Comparison of ENCODE assay signal across 21 cellular contexts in the genomic region with DNA sequence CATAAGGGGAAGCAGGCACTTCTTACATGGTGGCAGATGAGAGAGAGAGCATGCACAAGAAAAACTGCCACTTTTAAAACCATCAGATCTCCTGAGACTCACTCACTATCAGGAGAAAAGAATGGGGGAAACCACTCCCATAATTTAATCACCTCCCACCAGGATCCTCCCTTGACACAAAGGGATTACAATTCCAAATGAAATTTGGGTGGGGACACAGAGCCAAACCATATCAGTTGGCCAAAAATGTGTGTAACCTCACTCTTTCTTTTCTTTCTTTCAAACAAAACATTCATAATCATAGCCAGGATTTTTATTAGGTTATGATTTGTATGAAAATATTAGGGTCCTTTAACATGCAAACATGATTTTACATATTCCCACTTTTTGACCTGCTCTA.
DNase-seq lines count a peak whose midpoint lies in the region; ATAC-seq, FAIRE-seq and TF ChIP-seq lines count a peak whose summit lies in the region.
"Had no signal": no experiment of that assay in that cellular context is flagged by ENCODE, and none has a peak within 500 bp of the region (broad histone marks: within the 10 kb centered on the region; RNA-seq: fewer than 3 reads in every experiment).

No MANE protein-coding gene starts in this region.

- H3K27me3 ChIP-seq in adipocyte (replicated peaks; ENCODE audit: control insufficient read depth, insufficient read depth, low read length) = no peaks in the 10 kb centered on the region
- no peaks in the 10 kb centered on the region for H3K27me3 ChIP-seq in suprapubic skin

- peaks cover 43% of the 10 kb centered on the region for H3K4me1 ChIP-seq in adipocyte (ENCODE audit: control insufficient read depth, insufficient read depth, low read length)
- H3K4me1 ChIP-seq in suprapubic skin = peaks cover 5% of the 10 kb centered on the region
- H3K4me1 ChIP-seq: parathyroid adenoma had no signal

- no peaks in the 10 kb centered on the region for H3K27me3 Mint-ChIP-seq in naive thymus-derived CD8-positive, alpha-beta T cell
- H3K27me3 Mint-ChIP-seq: activated CD8-positive, alpha-beta memory T cell treated with anti-CD3 and anti-CD28 coated beads, Interleukin-2, amount 10 ng/mL, durations not matched to agents 7 days and 5 days; effector memory CD8-positive, alpha-beta T cell; stimulated activated naive CD8-positive, alpha-beta T cell treated with anti-CD3 and anti-CD28 coated beads, Interleukin-15, Interleukin-2, amounts not matched to agents 100 ng/mL and 50 ng/mL, for 24 hours had no signal

- H3K9me3 ChIP-seq in adipocyte (ENCODE audit: control insufficient read depth, low read length) (no peaks in the 10 kb centered on the region), suprapubic skin (no peaks in the 10 kb centered on the region)

- H3K4me3 ChIP-seq in adipocyte (ENCODE audit: low read length) = peak overlapping the region; percentile 72
- H3K4me3 ChIP-seq in fibroblast of villous mesenchyme (ENCODE audit: low read depth, low read length) = no peak overlapping the region
- no peak overlapping the region for H3K4me3 ChIP-seq in suprapubic skin

- no peaks in the 10 kb centered on the region for H3K36me3 ChIP-seq in adipocyte (ENCODE audit: control insufficient read depth, insufficient read depth, low read length, severe bottlenecking)
- no peaks in the 10 kb centered on the region for H3K36me3 ChIP-seq in suprapubic skin

- no peak for TF ChIP-seq POLR2A in suprapubic skin (IDR thresholded peaks at IDR 0.05)

- no peak overlapping the region for H3K4me3 Mint-ChIP-seq in naive thymus-derived CD8-positive, alpha-beta T cell
- H3K4me3 Mint-ChIP-seq: activated CD8-positive, alpha-beta memory T cell treated with anti-CD3 and anti-CD28 coated beads, Interleukin-2, amount 10 ng/mL, durations not matched to agents 7 days and 5 days; effector memory CD8-positive, alpha-beta T cell; stimulated activated naive CD8-positive, alpha-beta T cell treated with anti-CD3 and anti-CD28 coated beads, Interleukin-15, Interleukin-2, amounts not matched to agents 100 ng/mL and 50 ng/mL, for 24 hours had no signal

- peak overlapping the region; percentile 87 for H3K9ac ChIP-seq in adipocyte (ENCODE audit: low read length)
- H3K9ac ChIP-seq: parathyroid adenoma had no signal

- DNase-seq in DMS53 (lab: John Stamatoyannopoulos, UW) (peak; percentile 25), DMS53 treated with DMSO at 0.1 percent for 48 hours (lab: John Stamatoyannopoulos, UW; ENCODE audit: unreplicated experiment) (no peak), adipocyte (ENCODE audit: low read depth) (peak; percentile 46), fibroblast of villous mesenchyme (ENCODE audit: low read depth) (peak; percentile 18), suprapubic skin (ENCODE audit: low spot score in 2 of 2) (no peak), GM19239 (ENCODE audit: insufficient read length, low spot score) (no peak)
- no peak for DNase-seq in naive thymus-derived CD8-positive, alpha-beta T cell
- DNase-seq: 8988T; activated CD8-positive, alpha-beta memory T cell treated with anti-CD3 and anti-CD28 coated beads, Interleukin-2, amount 10 ng/mL, durations not matched to agents 7 days and 5 days; activated gamma-delta T cell treated with Interleukin-2 at 50 U/mL for 16 hours; effector memory CD8-positive, alpha-beta T cell; glutamatergic neuron; islet precursor cell; Karpas-422; NCI-H1436 treated with DMSO at 0.1 percent for 48 hours; stimulated activated CD4-positive, alpha-beta T cell treated with anti-CD3 and anti-CD28 coated beads, Interleukin-12 subunit alpha, Interleukin-12 subunit beta, amount 100 ng/mL, for 4 hours had no signal

- ATAC-seq in naive thymus-derived CD8-positive, alpha-beta T cell = no peak
- ATAC-seq in HG02763 (IDR thresholded peaks at IDR 0.05; ENCODE audit: unreplicated experiment) = no peak
- ATAC-seq: activated CD8-positive, alpha-beta memory T cell treated with anti-CD3 and anti-CD28 coated beads, Interleukin-2, amount 10 ng/mL, durations not matched to agents 7 days and 5 days; effector memory CD8-positive, alpha-beta T cell had no signal

- FAIRE-seq in GM19239 (lab: Jason Lieb, UNC) = no peak
- FAIRE-seq: bronchial epithelial cell, GM12891 had no signal

- no peaks in the 10 kb centered on the region for H3K36me3 Mint-ChIP-seq in naive thymus-derived CD8-positive, alpha-beta T cell
- H3K36me3 Mint-ChIP-seq: activated CD8-positive, alpha-beta memory T cell treated with anti-CD3 and anti-CD28 coated beads, Interleukin-2, amount 10 ng/mL, durations not matched to agents 7 days and 5 days had no signal

- peaks cover 0 to 3% (median 0%) of the 10 kb centered on the region in 9 donors for H3K9me3 Mint-ChIP-seq in naive thymus-derived CD8-positive, alpha-beta T cell
- H3K9me3 Mint-ChIP-seq: stimulated activated naive CD8-positive, alpha-beta T cell treated with anti-CD3 and anti-CD28 coated beads, Interleukin-15, Interleukin-2, amounts not matched to agents 100 ng/mL and 50 ng/mL, for 24 hours had no signal

- H3K4me1 Mint-ChIP-seq in naive thymus-derived CD8-positive, alpha-beta T cell = no peaks in the 10 kb centered on the region
- H3K4me1 Mint-ChIP-seq: activated CD8-positive, alpha-beta memory T cell treated with anti-CD3 and anti-CD28 coated beads, Interleukin-2, amount 10 ng/mL, durations not matched to agents 7 days and 5 days had no signal

- POLR2A ChIA-PET in naive thymus-derived CD8-positive, alpha-beta T cell (lab: Charles Lee) = no interaction called here

- TF ChIP-seq EP300 in suprapubic skin (IDR thresholded peaks at IDR 0.05) = no peak

- H3K27ac ChIP-seq in suprapubic skin = peak overlapping the region; percentile 27
- H3K27ac ChIP-seq: parathyroid adenoma had no signal

- H3K27ac Mint-ChIP-seq in naive thymus-derived CD8-positive, alpha-beta T cell = no peak overlapping the region
- H3K27ac Mint-ChIP-seq: activated CD8-positive, alpha-beta memory T cell treated with anti-CD3 and anti-CD28 coated beads, Interleukin-2, amount 10 ng/mL, durations not matched to agents 7 days and 5 days; effector memory CD8-positive, alpha-beta T cell; stimulated activated naive CD8-positive, alpha-beta T cell treated with anti-CD3 and anti-CD28 coated beads, Interleukin-15, Interleukin-2, amounts not matched to agents 100 ng/mL and 50 ng/mL, for 24 hours had no signal

- TF ChIP-seq CTCF in fibroblast of villous mesenchyme (IDR thresholded peaks at IDR 0.05; ENCODE audit: insufficient read depth, low read depth, low read length) = no peak
- no peak for TF ChIP-seq CTCF in suprapubic skin (IDR thresholded peaks at IDR 0.05)

Comparison
In these comparisons a context has a peak if more than half of its experiments do, and no peak if none do; other contexts are left out.
1. DNase-seq: peak in DMS53 (single experiment), adipocyte (single experiment) and fibroblast of villous mesenchyme (single experiment); none in DMS53 treated with DMSO at 0.1 percent for 48 hours (single experiment), suprapubic skin (0 of 2), naive thymus-derived CD8-positive, alpha-beta T cell (0 of 10) and GM19239 (single experiment).